ENCODE assay signal across 1 cellular context in genomic region chr3:38264307-38264706, GRCh38.
TF ChIP-seq lines count a peak whose summit lies in the region.

No MANE protein-coding gene starts in this region.

TF ChIP-seq in HepG2, 621 proteins besides CTCF, POLR2A, EP300 and RAD21 (continued from another document):
- TF ChIP-seq, protein P1, sequence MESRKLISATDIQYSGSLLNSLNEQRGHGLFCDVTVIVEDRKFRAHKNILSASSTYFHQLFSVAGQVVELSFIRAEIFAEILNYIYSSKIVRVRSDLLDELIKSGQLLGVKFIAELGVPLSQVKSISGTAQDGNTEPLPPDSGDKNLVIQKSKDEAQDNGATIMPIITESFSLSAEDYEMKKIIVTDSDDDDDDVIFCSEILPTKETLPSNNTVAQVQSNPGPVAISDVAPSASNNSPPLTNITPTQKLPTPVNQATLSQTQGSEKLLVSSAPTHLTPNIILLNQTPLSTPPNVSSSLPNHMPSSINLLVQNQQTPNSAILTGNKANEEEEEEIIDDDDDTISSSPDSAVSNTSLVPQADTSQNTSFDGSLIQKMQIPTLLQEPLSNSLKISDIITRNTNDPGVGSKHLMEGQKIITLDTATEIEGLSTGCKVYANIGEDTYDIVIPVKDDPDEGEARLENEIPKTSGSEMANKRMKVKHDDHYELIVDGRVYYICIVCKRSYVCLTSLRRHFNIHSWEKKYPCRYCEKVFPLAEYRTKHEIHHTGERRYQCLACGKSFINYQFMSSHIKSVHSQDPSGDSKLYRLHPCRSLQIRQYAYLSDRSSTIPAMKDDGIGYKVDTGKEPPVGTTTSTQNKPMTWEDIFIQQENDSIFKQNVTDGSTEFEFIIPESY (CRISPR knock-in tag; IDR thresholded peaks at IDR 0.05): no peak
- TF ChIP-seq, protein P2, sequence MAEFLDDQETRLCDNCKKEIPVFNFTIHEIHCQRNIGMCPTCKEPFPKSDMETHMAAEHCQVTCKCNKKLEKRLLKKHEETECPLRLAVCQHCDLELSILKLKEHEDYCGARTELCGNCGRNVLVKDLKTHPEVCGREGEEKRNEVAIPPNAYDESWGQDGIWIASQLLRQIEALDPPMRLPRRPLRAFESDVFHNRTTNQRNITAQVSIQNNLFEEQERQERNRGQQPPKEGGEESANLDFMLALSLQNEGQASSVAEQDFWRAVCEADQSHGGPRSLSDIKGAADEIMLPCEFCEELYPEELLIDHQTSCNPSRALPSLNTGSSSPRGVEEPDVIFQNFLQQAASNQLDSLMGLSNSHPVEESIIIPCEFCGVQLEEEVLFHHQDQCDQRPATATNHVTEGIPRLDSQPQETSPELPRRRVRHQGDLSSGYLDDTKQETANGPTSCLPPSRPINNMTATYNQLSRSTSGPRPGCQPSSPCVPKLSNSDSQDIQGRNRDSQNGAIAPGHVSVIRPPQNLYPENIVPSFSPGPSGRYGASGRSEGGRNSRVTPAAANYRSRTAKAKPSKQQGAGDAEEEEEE (CRISPR knock-in tag; IDR thresholded peaks at IDR 0.05; ENCODE audit: borderline replicate concordance): no peak
- TF ChIP-seq, protein P3, sequence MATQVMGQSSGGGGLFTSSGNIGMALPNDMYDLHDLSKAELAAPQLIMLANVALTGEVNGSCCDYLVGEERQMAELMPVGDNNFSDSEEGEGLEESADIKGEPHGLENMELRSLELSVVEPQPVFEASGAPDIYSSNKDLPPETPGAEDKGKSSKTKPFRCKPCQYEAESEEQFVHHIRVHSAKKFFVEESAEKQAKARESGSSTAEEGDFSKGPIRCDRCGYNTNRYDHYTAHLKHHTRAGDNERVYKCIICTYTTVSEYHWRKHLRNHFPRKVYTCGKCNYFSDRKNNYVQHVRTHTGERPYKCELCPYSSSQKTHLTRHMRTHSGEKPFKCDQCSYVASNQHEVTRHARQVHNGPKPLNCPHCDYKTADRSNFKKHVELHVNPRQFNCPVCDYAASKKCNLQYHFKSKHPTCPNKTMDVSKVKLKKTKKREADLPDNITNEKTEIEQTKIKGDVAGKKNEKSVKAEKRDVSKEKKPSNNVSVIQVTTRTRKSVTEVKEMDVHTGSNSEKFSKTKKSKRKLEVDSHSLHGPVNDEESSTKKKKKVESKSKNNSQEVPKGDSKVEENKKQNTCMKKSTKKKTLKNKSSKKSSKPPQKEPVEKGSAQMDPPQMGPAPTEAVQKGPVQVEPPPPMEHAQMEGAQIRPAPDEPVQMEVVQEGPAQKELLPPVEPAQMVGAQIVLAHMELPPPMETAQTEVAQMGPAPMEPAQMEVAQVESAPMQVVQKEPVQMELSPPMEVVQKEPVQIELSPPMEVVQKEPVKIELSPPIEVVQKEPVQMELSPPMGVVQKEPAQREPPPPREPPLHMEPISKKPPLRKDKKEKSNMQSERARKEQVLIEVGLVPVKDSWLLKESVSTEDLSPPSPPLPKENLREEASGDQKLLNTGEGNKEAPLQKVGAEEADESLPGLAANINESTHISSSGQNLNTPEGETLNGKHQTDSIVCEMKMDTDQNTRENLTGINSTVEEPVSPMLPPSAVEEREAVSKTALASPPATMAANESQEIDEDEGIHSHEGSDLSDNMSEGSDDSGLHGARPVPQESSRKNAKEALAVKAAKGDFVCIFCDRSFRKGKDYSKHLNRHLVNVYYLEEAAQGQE (IDR thresholded peaks at IDR 0.05; ENCODE audit: borderline replicate concordance in 1 of 2, low read depth in 1 of 2, low read length in 2 of 2): no peak
